In the genomic region with DNA sequence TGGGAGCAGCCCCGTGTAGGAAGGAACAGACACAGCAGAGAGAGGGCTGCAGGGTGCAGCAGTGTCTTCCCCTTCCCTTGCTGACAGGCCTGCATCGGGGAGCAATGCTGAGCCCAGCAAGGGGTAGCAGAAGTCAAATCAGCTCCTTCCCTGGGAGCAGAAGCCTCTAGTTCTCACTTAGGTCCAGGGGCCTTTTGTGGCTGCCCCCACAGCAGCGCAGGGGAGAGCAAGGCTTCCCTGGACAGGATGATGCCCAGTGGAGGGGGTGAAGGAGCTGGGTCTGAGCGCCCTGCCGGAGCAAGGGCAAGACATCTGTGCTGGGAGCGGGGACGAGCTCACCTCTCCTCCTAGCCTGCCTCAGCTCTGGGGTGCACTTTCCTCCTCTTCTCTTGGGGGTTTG, we compare ENCODE assay signal across 8 cellular contexts. TPM values are rescaled to one million over a fixed set of nuclear protein-coding genes. Genes with fewer than 3 reads are reported as not detected.
DNase-seq lines count a peak whose midpoint lies in the region; TF ChIP-seq lines count a peak whose summit lies in the region.

No MANE protein-coding gene starts in this region.

- no peak overlapping the region for H2AFZ ChIP-seq in osteoblast (ENCODE audit: low read length)

- peak overlapping the region in 15 of 59 donors; percentile 5 to 60 (median 27) for H3K27ac ChIP-seq in dorsolateral prefrontal cortex
- peak overlapping the region in 17 of 21 experiments; percentile 6 to 99 (median 86) for H3K27ac ChIP-seq in skin epidermis
- no peak overlapping the region for H3K27ac ChIP-seq in osteoblast (ENCODE audit: low read depth, low read length)

- H3K9ac ChIP-seq in NT2/D1 (ENCODE audit: insufficient read length, low read depth), result peak overlapping the region; percentile 64

- no peak for DNase-seq in GM12865 (ENCODE audit: low read depth)
- DNase-seq in NT2/D1 (ENCODE audit: low read depth, low spot score), result no peak
- no peak for DNase-seq in dorsolateral prefrontal cortex
- DNase-seq in DMS153 (lab: John Stamatoyannopoulos, UW), result no peak
- no peak for DNase-seq in GDM1 (lab: John Stamatoyannopoulos, UW)
- no peak for DNase-seq in osteoblast (ENCODE audit: insufficient read length, low spot score, missing footprints)
- DNase-seq in NCI-H526 (lab: John Stamatoyannopoulos, UW), result no peak

- TF ChIP-seq CTCF in GM12865 (IDR thresholded peaks at IDR 0.05; ENCODE audit: insufficient read depth, low read depth, low read length, missing control alignments), result no peak
- TF ChIP-seq CTCF in dorsolateral prefrontal cortex (IDR thresholded peaks at IDR 0.05 in 54 of 56, conservative IDR thresholded peaks at IDR 0.05 in 2 of 56; ENCODE audit: low read depth in 1 of 56, partially characterized antibody in 56 of 56), result no peak
- no peak for TF ChIP-seq CTCF in osteoblast (IDR thresholded peaks at IDR 0.05; ENCODE audit: extremely low read depth, low read depth, low read length)

- H4K20me1 ChIP-seq in osteoblast (ENCODE audit: insufficient read depth, low read length), result no peaks in the 10 kb centered on the region

- no peaks in the 10 kb centered on the region for H3K79me2 ChIP-seq in osteoblast (ENCODE audit: insufficient read depth, low read length)

- intact Hi-C loops in dorsolateral prefrontal cortex (cut with DNase I), result no loop called here

- H3K4me2 ChIP-seq in osteoblast (ENCODE audit: insufficient read depth, low read length), result no peak overlapping the region

- peak overlapping the region; percentile 84 for H3K4me3 ChIP-seq in GM12865 (ENCODE audit: low read depth, low read length)
- no peak overlapping the region for H3K4me3 ChIP-seq in NT2/D1 (ENCODE audit: insufficient read length, low read depth)
- peak overlapping the region in 45 of 59 donors; percentile 0 to 54 (median 36) for H3K4me3 ChIP-seq in dorsolateral prefrontal cortex
- peak overlapping the region; percentile 26 to 40 (median 31) for H3K4me3 ChIP-seq in skin epidermis
- no peak overlapping the region for H3K4me3 ChIP-seq in osteoblast (ENCODE audit: insufficient read depth, low read length)

- H3K4me1 ChIP-seq in NT2/D1 (ENCODE audit: insufficient read depth, insufficient read length), result peaks cover 31% of the 10 kb centered on the region
- H3K4me1 ChIP-seq in osteoblast (ENCODE audit: insufficient read depth, low read length), result no peaks in the 10 kb centered on the region

- H3K36me3 ChIP-seq in NT2/D1 (ENCODE audit: insufficient read depth, insufficient read length, low read length) (no peaks in the 10 kb centered on the region), osteoblast (ENCODE audit: insufficient read depth, low read length) (no peaks in the 10 kb centered on the region)

- H3K9me3 ChIP-seq in NT2/D1 (ENCODE audit: insufficient read depth, low read length) (no peaks in the 10 kb centered on the region), osteoblast (ENCODE audit: low read depth, low read length) (no peaks in the 10 kb centered on the region)

- peaks cover 4% of the 10 kb centered on the region for H3K27me3 ChIP-seq in NT2/D1 (ENCODE audit: insufficient read depth, insufficient read length)
- no peaks in the 10 kb centered on the region for H3K27me3 ChIP-seq in dorsolateral prefrontal cortex
- peaks cover 41% of the 10 kb centered on the region for H3K27me3 ChIP-seq in osteoblast (ENCODE audit: insufficient read depth, low read length)

RNA-seq across cellular contexts. Expression of a gene that starts 0.8 kb away (rescaled TPM):
- total RNA-seq in dorsolateral prefrontal cortex (10 to 100 TPM; 10.2 to 52.4 (median 21.2) TPM), osteoblast (under 0.01 TPM in 2 replicates)

RNA-seq across cellular contexts. Expression of a gene that starts 16.6 kb away (rescaled TPM):
- total RNA-seq in dorsolateral prefrontal cortex (10 to 100 TPM; 15.6 to 46.5 (median 29.8) TPM), osteoblast (16.8 and 17.7 TPM in 2 replicates)

RNA-seq across cellular contexts. Expression of a gene that starts 24.0 kb away (rescaled TPM):
- total RNA-seq in dorsolateral prefrontal cortex (1 to 10 TPM in 106 of 120 experiments, under 1 TPM in 11, not detected in 3; 0.48 to 4.9 (median 2.0) TPM), osteoblast (not detected in 2 replicates)

RNA-seq across cellular contexts. Expression of a gene that starts 33.8 kb away (rescaled TPM):
- total RNA-seq in dorsolateral prefrontal cortex, result 10 to 100 TPM in 114 of 120 experiments, 1 to 10 TPM in 6; 7.1 to 37.9 (median 17.3) TPM
- total RNA-seq in osteoblast, result 18.3 and 23.9 TPM in 2 replicates

RNA-seq across cellular contexts. Expression of a gene that starts 43.9 kb away (rescaled TPM):
- total RNA-seq in dorsolateral prefrontal cortex, result not detected
- not detected in 2 replicates for total RNA-seq in osteoblast

Comparison
In these comparisons a context has a peak if more than half of its experiments do, and no peak if none do; other contexts are left out.
1. H3K4me3 ChIP-seq: peak in GM12865 (single experiment), dorsolateral prefrontal cortex (45 of 59) and skin epidermis (7 of 7); none in NT2/D1 (single experiment) and osteoblast (single experiment).
2. RNA of a gene that starts 0.8 kb away (total RNA-seq): 10.2 to 52.4 TPM in dorsolateral prefrontal cortex; under 0.01 TPM in osteoblast; every median in the first group is over 10 times any median in the second.